Comparison of ENCODE assay signal across 10 cellular contexts in the genomic region with DNA sequence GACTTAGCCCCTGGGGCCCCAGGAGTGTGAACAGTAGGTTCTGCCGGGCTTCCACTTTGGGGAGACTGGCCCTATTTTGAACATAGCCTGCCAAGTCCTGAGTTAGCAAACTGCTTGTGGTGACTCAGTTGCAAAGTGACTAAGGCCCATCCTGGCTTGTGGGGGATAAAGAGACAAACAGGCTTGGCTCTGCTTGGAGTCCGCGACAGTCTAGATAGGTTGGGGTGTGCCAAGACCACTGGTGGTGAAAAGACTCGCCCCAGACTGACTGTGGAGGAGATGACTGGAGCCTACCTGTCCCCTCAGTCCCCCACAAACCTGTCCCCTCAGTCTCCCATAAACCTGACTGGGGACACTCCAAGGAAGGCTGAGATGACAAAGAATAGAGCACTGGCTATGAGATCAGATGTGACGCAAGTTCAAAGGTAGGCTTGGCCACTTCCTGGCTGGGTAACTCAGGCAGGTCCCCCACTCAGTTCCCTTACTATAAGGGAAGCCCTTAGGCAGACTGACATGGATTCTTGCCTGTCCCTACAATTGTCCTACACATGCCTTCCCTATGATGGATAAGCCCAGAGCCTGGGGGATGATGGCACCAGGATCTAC. TPM values are rescaled to one million over a fixed set of nuclear protein-coding genes. Genes with fewer than 3 reads are reported as not detected.
DNase-seq lines count a peak whose midpoint lies in the region; TF ChIP-seq lines count a peak whose summit lies in the region.
"Had no signal": no experiment of that assay in that cellular context is flagged by ENCODE, and none has a peak within 500 bp of the region (broad histone marks: within the 10 kb centered on the region; RNA-seq: fewer than 3 reads in every experiment).

No MANE protein-coding gene starts in this region.

- H3K4me3 Mint-ChIP-seq in chondrocyte (ENCODE audit: unreplicated experiment): no peak overlapping the region

- no TSS peak for BruUV-seq in PC-9 (replicated peaks; lab: Mats Ljungman, UMichigan)

- H3K4me3 ChIP-seq in PC-9: no peak overlapping the region

- no peaks in the 10 kb centered on the region for H3K36me3 ChIP-seq in PC-9 (ENCODE audit: low read depth)

- H3K27me3 ChIP-seq in PC-9 (ENCODE audit: insufficient read depth, low read depth): no peaks in the 10 kb centered on the region

- H3K4me1 ChIP-seq in PC-9 (replicated peaks; ENCODE audit: insufficient read depth): peaks cover 17% of the 10 kb centered on the region

- POLR2A ChIA-PET in PC-9 (lab: Charles Lee; ENCODE audit: unreplicated experiment): no interaction called here

- peaks cover 7% of the 10 kb centered on the region for H3K27me3 Mint-ChIP-seq in chondrocyte (ENCODE audit: low read depth)

- H3K9me3 ChIP-seq in PC-9 (ENCODE audit: insufficient read depth, low read depth): no peaks in the 10 kb centered on the region

- H3K9me3 Mint-ChIP-seq in chondrocyte (ENCODE audit: low read depth): no peaks in the 10 kb centered on the region

- H3F3A ChIP-seq in PC-9 (ENCODE audit: insufficient read depth, low read depth): peaks cover 18% of the 10 kb centered on the region

- H4K20me1 ChIP-seq in PC-9 (ENCODE audit: insufficient read depth): no peaks in the 10 kb centered on the region

- CTCF ChIA-PET in PC-9 (lab: Charles Lee): no interaction called here

- H3K9me2 ChIP-seq in PC-9 (ENCODE audit: insufficient read depth): no peaks in the 10 kb centered on the region

- TF ChIP-seq CTCF in PC-9 (conservative IDR thresholded peaks at IDR 0.05) (no peak), chondrocyte (IDR thresholded peaks at IDR 0.05) (no peak)

- H3K27ac Mint-ChIP-seq in chondrocyte (ENCODE audit: unreplicated experiment): no peak overlapping the region

- intact Hi-C loops in PC-9 (cut with micrococcal nuclease; ENCODE audit: unreplicated experiment): loop anchor here (1.0 kb wide), 1 partner anchor 11 kb away; no protein-coding TSS in a partner anchor

- H3K79me2 ChIP-seq in PC-9 (ENCODE audit: low read depth): no peaks in the 10 kb centered on the region

- H2AFZ ChIP-seq in PC-9: peak overlapping the region; percentile 78

- H3K27ac ChIP-seq in PC-9: peak overlapping the region; percentile 74

- peak; percentile 52 for DNase-seq in activated CD4-positive, alpha-beta T cell treated with anti-CD3 and anti-CD28 coated beads for 48 hours
- no peak for DNase-seq in activated CD4-positive, alpha-beta T cell treated with anti-CD3 and anti-CD28 coated beads, Interleukin-2, amount 50 U/mL, for 1 hour
- DNase-seq in PC-9: peak; percentile 49 to 91
- DNase-seq in chondrocyte (ENCODE audit: low spot score): peak; percentile 32
- peak; percentile 10 for DNase-seq in renal cortical epithelial cell (ENCODE audit: low read depth)
- DNase-seq in NCI-H2029 (lab: John Stamatoyannopoulos, UW): no peak
- DNase-seq in nucleus accumbens (lab: John Stamatoyannopoulos, UW): no peak
- no peak for DNase-seq in NAMALWA (ENCODE audit: low spot score)
- DNase-seq: NCI-H2107 had no signal

- peak overlapping the region; percentile 61 for H3K4me2 ChIP-seq in PC-9

- H3K4me1 Mint-ChIP-seq in chondrocyte (ENCODE audit: low read depth): peaks cover 4% of the 10 kb centered on the region

- no peaks in the 10 kb centered on the region for H3K36me3 Mint-ChIP-seq in chondrocyte (ENCODE audit: low read depth)

RNA-seq across cellular contexts. Expression of a gene that starts 4.3 kb away (rescaled TPM):
- total RNA-seq in PC-9 (2021) (not detected in 2 replicates), chondrocyte (not detected in 3 replicates), renal cortical epithelial cell (not detected in 2 replicates)
- total RNA-seq: osteocyte had no signal

RNA-seq across cellular contexts. Expression of a gene that starts 31.1 kb away (rescaled TPM):
- total RNA-seq in PC-9 (2021) (6.5 and 6.7 TPM in 2 replicates), chondrocyte (5.1 to 9.4 TPM (median 7.4 TPM) in 3 replicates), renal cortical epithelial cell (5.2 and 8.8 TPM in 2 replicates)

Comparison
In these comparisons a context has a peak if more than half of its experiments do, and no peak if none do; other contexts are left out.
1. DNase-seq: peak in activated CD4-positive, alpha-beta T cell treated with anti-CD3 and anti-CD28 coated beads for 48 hours (single experiment), PC-9 (2 of 2), chondrocyte (single experiment) and renal cortical epithelial cell (single experiment); none in activated CD4-positive, alpha-beta T cell treated with anti-CD3 and anti-CD28 coated beads, Interleukin-2, amount 50 U/mL, for 1 hour (single experiment), NCI-H2029 (single experiment), nucleus accumbens (0 of 56) and NAMALWA (single experiment).